ENCODE assay signal across 8 cellular contexts in genomic region chr7:155412416-155413253, GRCh38. TPM values are rescaled to one million over a fixed set of nuclear protein-coding genes. Genes with fewer than 3 reads are reported as not detected.
DNase-seq lines count a peak whose midpoint lies in the region; ATAC-seq and TF ChIP-seq lines count a peak whose summit lies in the region.

No MANE protein-coding gene starts in this region.

- H3K27me3 ChIP-seq in mesendoderm (ENCODE audit: insufficient read depth, low read length, poor library complexity), result no peaks in the 10 kb centered on the region

- H2AK5ac ChIP-seq in mesendoderm (ENCODE audit: low read length), result no peak overlapping the region

- peak; percentile 90 for DNase-seq in DMS 273 (lab: John Stamatoyannopoulos, UW; ENCODE audit: unreplicated experiment)
- no peak for DNase-seq in DMS 273 treated with DMSO at 0.1 percent for 48 hours (lab: John Stamatoyannopoulos, UW)
- DNase-seq in HuH-7 (ENCODE audit: low spot score), result peak; percentile 94
- DNase-seq in T follicular helper cell (ENCODE audit: low read depth), result peak; percentile 12
- DNase-seq in cardiac fibroblast (ENCODE audit: low read depth in 2 of 2), result peak; percentile 13 to 20
- DNase-seq in mesendoderm, result peak; percentile 77
- peak in 40 of 49 donors; percentile 3 to 85 (median 33) for DNase-seq in substantia nigra (lab: John Stamatoyannopoulos, UW)

- H3K79me2 ChIP-seq in mesendoderm (ENCODE audit: control insufficient read depth, insufficient read depth, low read length), result no peaks in the 10 kb centered on the region

- H3K4me2 ChIP-seq in mesendoderm (ENCODE audit: low read length), result no peak overlapping the region

- H2BK120ac ChIP-seq in mesendoderm (ENCODE audit: low read depth, low read length), result no peak overlapping the region

- H2BK15ac ChIP-seq in mesendoderm (replicated peaks; ENCODE audit: low read depth), result no peak overlapping the region

- WGBS in mesendoderm (ENCODE audit: extremely low coverage, insufficient coverage, low lambda C conversion rate), result no CpG with 5 or more reads among the region's 25 CpGs

- no peak overlapping the region for H3K56ac ChIP-seq in mesendoderm (ENCODE audit: low read length)

- peak; percentile 39 for TF ChIP-seq CTCF in cardiac fibroblast (IDR thresholded peaks at IDR 0.05; ENCODE audit: low read depth, low read length)

- H3K79me1 ChIP-seq in mesendoderm (ENCODE audit: low read length), result no peaks in the 10 kb centered on the region

- no peaks in the 10 kb centered on the region for H3K36me3 ChIP-seq in mesendoderm (ENCODE audit: control insufficient read depth, insufficient read depth, low read length)

- H3K18ac ChIP-seq in mesendoderm (ENCODE audit: low read length), result no peak overlapping the region

- H3K9ac ChIP-seq in mesendoderm (ENCODE audit: low read length), result no peak overlapping the region

- H2BK5ac ChIP-seq in mesendoderm (ENCODE audit: low read length), result no peak overlapping the region

- H3K4me1 ChIP-seq in mesendoderm (ENCODE audit: control insufficient read depth, low read depth, low read length), result peaks cover 7% of the 10 kb centered on the region

- no peak overlapping the region for H3K23ac ChIP-seq in mesendoderm (ENCODE audit: low read length)

- ATAC-seq in GM21447 (IDR thresholded peaks at IDR 0.05; ENCODE audit: unreplicated experiment), result peak; percentile 83

- no peak overlapping the region for H4K8ac ChIP-seq in mesendoderm (ENCODE audit: low read depth, low read length)

- H3K27ac ChIP-seq in mesendoderm (ENCODE audit: low read depth, low read length) (no peak overlapping the region), substantia nigra (ENCODE audit: low read depth, low read length, poor library complexity, severe bottlenecking) (no peak overlapping the region)

- no peak overlapping the region for H4K5ac ChIP-seq in mesendoderm (ENCODE audit: low read length)

- H3K4me3 ChIP-seq in cardiac fibroblast (replicated peaks in 1 of 2; ENCODE audit: low read depth in 2 of 2, low read length in 2 of 2) (no peak overlapping the region), mesendoderm (ENCODE audit: low read length) (no peak overlapping the region)

- H3K4ac ChIP-seq in mesendoderm (ENCODE audit: low read depth, low read length), result no peak overlapping the region

RNA-seq across cellular contexts. Expression of gene EN2, which starts 45.3 kb away (rescaled TPM):
- not detected for polyA plus RNA-seq in mesendoderm (2013, experiment 1 of 2)
- polyA plus RNA-seq in mesendoderm (2013, experiment 2 of 2), result not detected
